ENCODE assay signal across 15 cellular contexts in the genomic region with DNA sequence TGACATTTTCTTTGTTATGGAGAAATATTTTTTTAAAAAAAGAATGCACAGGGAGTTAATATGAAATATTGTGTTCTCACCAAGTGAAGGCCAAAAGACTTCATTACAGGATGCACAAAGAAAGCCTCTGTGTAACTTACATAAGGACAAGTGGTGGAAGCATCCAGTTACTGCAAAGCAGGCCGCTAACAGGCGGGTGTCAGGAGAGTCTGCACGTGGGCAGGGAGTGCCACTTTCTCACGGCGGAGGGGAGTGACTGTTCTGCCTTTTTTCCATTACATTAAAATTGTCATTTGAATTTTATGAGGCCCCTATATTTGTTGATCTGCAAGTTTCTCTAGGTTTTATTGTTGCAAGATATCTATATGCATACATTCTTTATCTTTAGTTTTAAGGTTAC.
DNase-seq lines count a peak whose midpoint lies in the region.
"Had no signal": no experiment of that assay in that cellular context is flagged by ENCODE, and none has a peak within 500 bp of the region (broad histone marks: within the 10 kb centered on the region; RNA-seq: fewer than 3 reads in every experiment).

No MANE protein-coding gene starts in this region.

- no peak overlapping the region for H3K27ac ChIP-seq in substantia nigra (ENCODE audit: low read depth, low read length, poor library complexity, severe bottlenecking)
- H3K27ac ChIP-seq: BLaER1, GM23248 had no signal

- DNase-seq in NCI-H524 (lab: John Stamatoyannopoulos, UW) (peak; percentile 11 to 35), NCI-H524 treated with DMSO at 0.1 percent for 48 hours (lab: John Stamatoyannopoulos, UW) (no peak), NCI-H2171 treated with DMSO at 0.1 percent for 48 hours (lab: John Stamatoyannopoulos, UW) (peak; percentile 88), islet precursor cell (peak; percentile 6), superior temporal gyrus (ENCODE audit: extremely low spot score) (peak; percentile 41), NCI-H2227 treated with DMSO at 0.1 percent for 48 hours (lab: John Stamatoyannopoulos, UW) (no peak), T-helper 9 cell (no peak), substantia nigra (lab: John Stamatoyannopoulos, UW) (no peak)
- DNase-seq: 8988T; AML-193; Caco-2; CD8-positive, alpha-beta memory T cell; DMS79 had no signal

Comparison
In these comparisons a context has a peak if more than half of its experiments do, and no peak if none do; other contexts are left out.
1. DNase-seq: peak in NCI-H524 (2 of 2), NCI-H2171 treated with DMSO at 0.1 percent for 48 hours (single experiment), islet precursor cell (single experiment) and superior temporal gyrus (single experiment); none in NCI-H524 treated with DMSO at 0.1 percent for 48 hours (single experiment), NCI-H2227 treated with DMSO at 0.1 percent for 48 hours (single experiment), T-helper 9 cell (single experiment) and substantia nigra (0 of 49).